Comparison of ENCODE assay signal across 1 cellular context in genomic region chr10:73495226-73495883, GRCh38.
TF ChIP-seq lines count a peak whose summit lies in the region.

No MANE protein-coding gene starts in this region.

TF ChIP-seq in K562, 482 proteins besides CTCF, POLR2A, EP300 and RAD21 (continued from another document and continues in another):
- TF ChIP-seq TSHZ1 (CRISPR knock-in tag; IDR thresholded peaks at IDR 0.05) (no peak), SREBF2 (CRISPR knock-in tag; IDR thresholded peaks at IDR 0.05) (no peak), ZNF717 (CRISPR knock-in tag; IDR thresholded peaks at IDR 0.05) (no peak), FOS (IDR thresholded peaks at IDR 0.05; ENCODE audit: extremely low read depth, insufficient read length) (no peak), ZNF57 (CRISPR knock-in tag; IDR thresholded peaks at IDR 0.05) (no peak), ZNF274 (IDR thresholded peaks at IDR 0.05; ENCODE audit: borderline replicate concordance, low read depth, low read length) (no peak), GTF2F1 (IDR thresholded peaks at IDR 0.05; ENCODE audit: low read depth, low read length) (no peak), RFX1 (IDR thresholded peaks at IDR 0.05) (no peak), FOXJ3 (CRISPR knock-in tag; IDR thresholded peaks at IDR 0.05) (no peak), CREB3L1 (IDR thresholded peaks at IDR 0.05; ENCODE audit: borderline replicate concordance, low read depth) (peak; percentile 80; the same call in 1 of the 2 replicates), PTTG1 (tag; IDR thresholded peaks at IDR 0.05; ENCODE audit: low read depth) (no peak), RB1 (IDR thresholded peaks at IDR 0.05; ENCODE audit: low read depth) (peak; percentile 20; the same call in 1 of the 2 replicates), ZSCAN32 (CRISPR knock-in tag; IDR thresholded peaks at IDR 0.05) (no peak), THRA (IDR thresholded peaks at IDR 0.05) (no peak), ZNF76 (CRISPR knock-in tag; IDR thresholded peaks at IDR 0.05; ENCODE audit: borderline replicate concordance) (no peak), PHF20 (IDR thresholded peaks at IDR 0.05; ENCODE audit: partially characterized antibody) (peak; percentile 15), POLR2G (IDR thresholded peaks at IDR 0.05; ENCODE audit: low read depth, low read length) (peak; percentile 96), HMG20A (CRISPR knock-in tag; conservative IDR thresholded peaks at IDR 0.05) (no peak), E2F1 (CRISPR knock-in tag; IDR thresholded peaks at IDR 0.05) (peak; percentile 89), RBM22 (IDR thresholded peaks at IDR 0.05; ENCODE audit: low read depth, low read length, poor library complexity, severe bottlenecking) (peak; percentile 94), ZNF551 (CRISPR knock-in tag; IDR thresholded peaks at IDR 0.05) (no peak), SNAPC5 (CRISPR knock-in tag; IDR thresholded peaks at IDR 0.05) (no peak), SRF (CRISPR knock-in tag; IDR thresholded peaks at IDR 0.05) (no peak; a peak in 2 of 4 replicates), NCOR1 (IDR thresholded peaks at IDR 0.05) (no peak), HDAC1 (IDR thresholded peaks at IDR 0.05) (peak in 1 of 2 experiments; percentile 88; a peak in 2 of 4 replicates), PYGO2 (tag; IDR thresholded peaks at IDR 0.05) (no peak), E2F4 (CRISPR knock-in tag; IDR thresholded peaks at IDR 0.05; ENCODE audit: low read depth) (no peak), CREM (IDR thresholded peaks at IDR 0.05; ENCODE audit: low read depth) (no peak; the same call in 1 of the 2 replicates), HNRNPL (IDR thresholded peaks at IDR 0.05; ENCODE audit: low read depth, low read length) (peak; percentile 94), SMARCA4 (IDR thresholded peaks at IDR 0.05) (no peak; the same call in none of the 2 replicates), SREBF1 (IDR thresholded peaks at IDR 0.05; ENCODE audit: borderline replicate concordance, low read depth, low read length) (no peak), PPARD (CRISPR knock-in tag; IDR thresholded peaks at IDR 0.05) (no peak), POLR2B (IDR thresholded peaks at IDR 0.05; ENCODE audit: low read depth, partially characterized antibody) (peak; percentile 88), HLTF (IDR thresholded peaks at IDR 0.05) (no peak), ZFX (CRISPR knock-in tag; IDR thresholded peaks at IDR 0.05) (peak; percentile 96), ARID1B (IDR thresholded peaks at IDR 0.05) (peak; percentile 21; the same call in 1 of the 2 replicates), KLF6 (CRISPR knock-in tag; IDR thresholded peaks at IDR 0.05; ENCODE audit: borderline replicate concordance) (peak; percentile 91), ZNF75A (CRISPR knock-in tag; IDR thresholded peaks at IDR 0.05) (no peak), GATA2 (CRISPR knock-in tag; IDR thresholded peaks at IDR 0.05) (no peak), MAX (CRISPR knock-in tag; IDR thresholded peaks at IDR 0.05) (peak; percentile 34; the same call in 1 of the 2 replicates), ELF1 (tag; IDR thresholded peaks at IDR 0.05) (peak; percentile 87), ATF3 (IDR thresholded peaks at IDR 0.05) (no peak), ATF3 (CRISPR knock-in tag; conservative IDR thresholded peaks at IDR 0.05) (peak; percentile 64), PKNOX1 (IDR thresholded peaks at IDR 0.05) (peak; percentile 54), MCM7 (IDR thresholded peaks at IDR 0.05) (no peak), ETS1 (conservative IDR thresholded peaks at IDR 0.05; ENCODE audit: control insufficient read depth, low read depth, low read length) (peak; percentile 30; the same call in 1 of the 2 replicates), TRIM24 (IDR thresholded peaks at IDR 0.05) (0 out of 4 replicates have a peak, but pooled peaks of 1 of the 2 experiments have one; percentile 16), STAT6 (CRISPR knock-in tag; IDR thresholded peaks at IDR 0.05) (peak; percentile 94; the same call in 1 of the 2 replicates), ZFP1 (CRISPR knock-in tag; IDR thresholded peaks at IDR 0.05) (no peak), PATZ1 (CRISPR knock-in tag; IDR thresholded peaks at IDR 0.05; ENCODE audit: borderline replicate concordance) (no peak)
